18 cellular contexts compared by ENCODE assay signal in the genomic region with DNA sequence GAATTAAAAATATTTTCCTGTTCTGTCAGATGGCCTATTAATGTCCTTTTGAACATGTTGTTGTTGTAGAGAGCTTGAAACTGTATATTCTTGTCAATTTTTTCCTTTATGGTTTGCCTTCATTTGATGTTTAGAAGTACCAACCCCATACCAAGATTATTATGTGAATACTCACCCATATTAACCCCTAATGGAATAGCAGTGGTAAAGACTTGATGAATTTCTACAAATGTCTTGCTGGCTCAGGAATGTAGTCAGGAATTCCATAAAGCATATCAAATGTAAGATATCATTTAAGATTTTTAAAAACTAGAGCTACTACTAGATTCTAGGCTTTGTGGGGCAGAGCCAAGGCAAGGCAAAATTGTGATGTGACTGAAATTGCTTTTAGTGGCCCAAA.
"Had no signal": no experiment of that assay in that cellular context is flagged by ENCODE, and none has a peak within 500 bp of the region (broad histone marks: within the 10 kb centered on the region; RNA-seq: fewer than 3 reads in every experiment).

No MANE protein-coding gene starts in this region.

- H3K27me3 Mint-ChIP-seq: activated CD4-positive, alpha-beta memory T cell treated with anti-CD3 and anti-CD28 coated beads, Interleukin-2, amount 10 ng/mL, durations not matched to agents 7 days and 5 days; activated CD8-positive, alpha-beta memory T cell treated with anti-CD3 and anti-CD28 coated beads, Interleukin-2, amount 10 ng/mL, durations not matched to agents 7 days and 5 days; activated naive CD8-positive, alpha-beta T cell treated with anti-CD3 and anti-CD28 coated beads, Interleukin-2, amount 10 ng/mL, durations not matched to agents 7 days and 5 days; stimulated activated naive CD8-positive, alpha-beta T cell treated with anti-CD3 and anti-CD28 coated beads, Interleukin-15, amount 100 ng/mL, for 72 hours had no signal

- DNase-seq: activated CD4-positive, alpha-beta memory T cell treated with anti-CD3 and anti-CD28 coated beads, Interleukin-2, amount 10 ng/mL, durations not matched to agents 7 days and 5 days; activated CD4-positive, alpha-beta T cell treated with anti-CD3 and anti-CD28 coated beads for 48 hours; activated CD8-positive, alpha-beta memory T cell treated with anti-CD3 and anti-CD28 coated beads, Interleukin-2, amount 10 ng/mL, durations not matched to agents 7 days and 5 days; activated naive CD4-positive, alpha-beta T cell treated with Interleukin-2 at 50 U/mL for 16 hours; activated naive CD8-positive, alpha-beta T cell treated with anti-CD3 and anti-CD28 coated beads, Interleukin-2, amount 10 ng/mL, durations not matched to agents 7 days and 5 days; kidney glomerular epithelial cell; left ventricle myocardium inferior; psoas muscle; right cardiac atrium; small intestine; stimulated activated CD4-positive, alpha-beta T cell treated with anti-CD3 and anti-CD28 coated beads, Interleukin-4, amount 100 ng/mL, for 1 hour; stimulated activated naive CD8-positive, alpha-beta T cell treated with anti-CD3 and anti-CD28 coated beads, Interleukin-15, amount 100 ng/mL, for 72 hours; SW 1271; T-helper 2 cell; trophoblast cell; WERI-Rb-1 had no signal

- H3K27ac Mint-ChIP-seq: activated CD4-positive, alpha-beta memory T cell treated with anti-CD3 and anti-CD28 coated beads, Interleukin-2, amount 10 ng/mL, durations not matched to agents 7 days and 5 days; activated CD8-positive, alpha-beta memory T cell treated with anti-CD3 and anti-CD28 coated beads, Interleukin-2, amount 10 ng/mL, durations not matched to agents 7 days and 5 days; activated naive CD8-positive, alpha-beta T cell treated with anti-CD3 and anti-CD28 coated beads, Interleukin-2, amount 10 ng/mL, durations not matched to agents 7 days and 5 days; stimulated activated naive CD8-positive, alpha-beta T cell treated with anti-CD3 and anti-CD28 coated beads, Interleukin-15, amount 100 ng/mL, for 72 hours had no signal

- H3K27ac ChIP-seq: left ventricle myocardium inferior, psoas muscle, vagina, WERI-Rb-1 had no signal

- H3K4me3 Mint-ChIP-seq: activated CD4-positive, alpha-beta memory T cell treated with anti-CD3 and anti-CD28 coated beads, Interleukin-2, amount 10 ng/mL, durations not matched to agents 7 days and 5 days; activated CD8-positive, alpha-beta memory T cell treated with anti-CD3 and anti-CD28 coated beads, Interleukin-2, amount 10 ng/mL, durations not matched to agents 7 days and 5 days; activated naive CD8-positive, alpha-beta T cell treated with anti-CD3 and anti-CD28 coated beads, Interleukin-2, amount 10 ng/mL, durations not matched to agents 7 days and 5 days; neural crest cell; stimulated activated naive CD8-positive, alpha-beta T cell treated with anti-CD3 and anti-CD28 coated beads, Interleukin-15, amount 100 ng/mL, for 72 hours had no signal

- H3K9me3 Mint-ChIP-seq: activated CD4-positive, alpha-beta memory T cell treated with anti-CD3 and anti-CD28 coated beads, Interleukin-2, amount 10 ng/mL, durations not matched to agents 7 days and 5 days; activated naive CD8-positive, alpha-beta T cell treated with anti-CD3 and anti-CD28 coated beads, Interleukin-2, amount 10 ng/mL, durations not matched to agents 7 days and 5 days; neural crest cell; stimulated activated naive CD8-positive, alpha-beta T cell treated with anti-CD3 and anti-CD28 coated beads, Interleukin-15, amount 100 ng/mL, for 72 hours had no signal

- H3K4me3 ChIP-seq: left ventricle myocardium inferior, psoas muscle, vagina had no signal

- ATAC-seq: activated CD8-positive, alpha-beta memory T cell treated with anti-CD3 and anti-CD28 coated beads, Interleukin-2, amount 10 ng/mL, durations not matched to agents 7 days and 5 days; psoas muscle; right cardiac atrium; stimulated activated naive CD8-positive, alpha-beta T cell treated with anti-CD3 and anti-CD28 coated beads, Interleukin-15, amount 100 ng/mL, for 72 hours had no signal
